In the genomic region with DNA sequence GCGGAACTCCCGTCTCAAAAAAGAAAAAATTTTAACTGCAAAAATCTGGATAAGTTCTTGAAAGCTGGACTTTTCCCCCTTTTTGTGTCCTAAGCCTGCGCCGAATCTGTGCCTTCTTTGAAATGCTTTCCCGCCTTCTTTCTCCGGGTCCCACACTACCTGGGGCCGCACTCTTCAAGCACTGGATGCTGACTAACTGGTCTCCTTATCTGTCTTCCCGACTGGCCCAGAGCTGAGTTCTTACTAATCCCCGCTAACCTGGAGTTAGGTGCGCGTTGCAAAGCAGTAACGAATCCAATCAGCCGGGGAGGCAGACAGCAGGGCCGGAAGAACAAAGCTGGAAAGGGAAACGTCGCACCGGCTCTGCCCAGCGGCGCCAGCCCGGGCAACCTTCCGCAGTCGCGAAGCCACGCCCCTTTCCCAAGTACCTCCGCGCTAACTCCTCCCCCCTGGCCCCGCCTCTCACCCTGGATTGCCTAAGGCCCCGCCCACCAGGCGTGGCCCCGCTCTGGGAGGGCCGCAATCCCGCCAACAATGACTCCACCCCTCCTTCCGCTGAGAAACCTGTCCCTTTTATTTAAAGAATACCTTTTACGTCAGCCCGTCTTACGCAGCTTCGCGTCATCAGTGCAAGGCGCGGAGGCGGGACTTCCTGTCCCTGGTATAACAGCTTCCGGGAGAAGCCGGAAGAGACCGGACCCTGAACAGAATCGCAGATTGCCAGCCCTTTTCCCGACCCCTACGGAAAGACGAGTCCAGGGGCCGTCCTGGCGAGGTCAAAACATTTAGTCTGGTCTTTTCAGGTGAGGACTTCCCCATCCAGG, we compare ENCODE assay signal across 1 cellular context.
A peak's percentile ranks its signal among the peaks of the same experiment; 100 is the strongest.
TF ChIP-seq lines count a peak whose summit lies in the region.

A gene (plus strand): TSS at position 666 of the 824 bp plus-strand sequence. CDS start 737 bp downstream, outside the sequence.

TF ChIP-seq in K562, 482 proteins besides CTCF, POLR2A, EP300 and RAD21 (continued from another document and continues in another):
- TF ChIP-seq, protein P1, sequence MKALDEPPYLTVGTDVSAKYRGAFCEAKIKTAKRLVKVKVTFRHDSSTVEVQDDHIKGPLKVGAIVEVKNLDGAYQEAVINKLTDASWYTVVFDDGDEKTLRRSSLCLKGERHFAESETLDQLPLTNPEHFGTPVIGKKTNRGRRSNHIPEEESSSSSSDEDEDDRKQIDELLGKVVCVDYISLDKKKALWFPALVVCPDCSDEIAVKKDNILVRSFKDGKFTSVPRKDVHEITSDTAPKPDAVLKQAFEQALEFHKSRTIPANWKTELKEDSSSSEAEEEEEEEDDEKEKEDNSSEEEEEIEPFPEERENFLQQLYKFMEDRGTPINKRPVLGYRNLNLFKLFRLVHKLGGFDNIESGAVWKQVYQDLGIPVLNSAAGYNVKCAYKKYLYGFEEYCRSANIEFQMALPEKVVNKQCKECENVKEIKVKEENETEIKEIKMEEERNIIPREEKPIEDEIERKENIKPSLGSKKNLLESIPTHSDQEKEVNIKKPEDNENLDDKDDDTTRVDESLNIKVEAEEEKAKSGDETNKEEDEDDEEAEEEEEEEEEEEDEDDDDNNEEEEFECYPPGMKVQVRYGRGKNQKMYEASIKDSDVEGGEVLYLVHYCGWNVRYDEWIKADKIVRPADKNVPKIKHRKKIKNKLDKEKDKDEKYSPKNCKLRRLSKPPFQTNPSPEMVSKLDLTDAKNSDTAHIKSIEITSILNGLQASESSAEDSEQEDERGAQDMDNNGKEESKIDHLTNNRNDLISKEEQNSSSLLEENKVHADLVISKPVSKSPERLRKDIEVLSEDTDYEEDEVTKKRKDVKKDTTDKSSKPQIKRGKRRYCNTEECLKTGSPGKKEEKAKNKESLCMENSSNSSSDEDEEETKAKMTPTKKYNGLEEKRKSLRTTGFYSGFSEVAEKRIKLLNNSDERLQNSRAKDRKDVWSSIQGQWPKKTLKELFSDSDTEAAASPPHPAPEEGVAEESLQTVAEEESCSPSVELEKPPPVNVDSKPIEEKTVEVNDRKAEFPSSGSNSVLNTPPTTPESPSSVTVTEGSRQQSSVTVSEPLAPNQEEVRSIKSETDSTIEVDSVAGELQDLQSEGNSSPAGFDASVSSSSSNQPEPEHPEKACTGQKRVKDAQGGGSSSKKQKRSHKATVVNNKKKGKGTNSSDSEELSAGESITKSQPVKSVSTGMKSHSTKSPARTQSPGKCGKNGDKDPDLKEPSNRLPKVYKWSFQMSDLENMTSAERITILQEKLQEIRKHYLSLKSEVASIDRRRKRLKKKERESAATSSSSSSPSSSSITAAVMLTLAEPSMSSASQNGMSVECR (CRISPR knock-in tag; IDR thresholded peaks at IDR 0.05) = 0 out of 2 replicates have a peak, but pooled peaks have one; percentile 25
- TF ChIP-seq ZNF780A (CRISPR knock-in tag; IDR thresholded peaks at IDR 0.05) (no peak), CBFB (CRISPR knock-in tag; IDR thresholded peaks at IDR 0.05) (no peak), ZNF143 (CRISPR knock-in tag; IDR thresholded peaks at IDR 0.05) (peak; percentile 63), SPI1 (IDR thresholded peaks at IDR 0.05; ENCODE audit: borderline replicate concordance, low read depth, low read length) (no peak; the same call in 1 of the 2 replicates), PHTF2 (CRISPR knock-in tag; IDR thresholded peaks at IDR 0.05) (no peak), ZNF23 (CRISPR knock-in tag; IDR thresholded peaks at IDR 0.05) (no peak), ARHGAP35 (IDR thresholded peaks at IDR 0.05; ENCODE audit: partially characterized antibody) (no peak), RBM22 (IDR thresholded peaks at IDR 0.05; ENCODE audit: low read depth, low read length, poor library complexity, severe bottlenecking) (no peak), BRD4 (IDR thresholded peaks at IDR 0.05) (no peak), ZNF79 (CRISPR knock-in tag; IDR thresholded peaks at IDR 0.05; ENCODE audit: low read depth) (no peak), MYNN (IDR thresholded peaks at IDR 0.05) (no peak), MYNN (CRISPR knock-in tag; IDR thresholded peaks at IDR 0.05) (no peak), ZNF133 (CRISPR knock-in tag; IDR thresholded peaks at IDR 0.05) (no peak), ZNF134 (CRISPR knock-in tag; conservative IDR thresholded peaks at IDR 0.05) (no peak), XRCC3 (IDR thresholded peaks at IDR 0.05) (no peak), SAFB2 (IDR thresholded peaks at IDR 0.05; ENCODE audit: borderline replicate concordance, low read depth, low read length, severe bottlenecking) (no peak), TRIM28 (IDR thresholded peaks at IDR 0.05) (no peak), LARP7 (IDR thresholded peaks at IDR 0.05) (no peak), TRIM24 (IDR thresholded peaks at IDR 0.05) (no peak), NR3C1 (CRISPR knock-in tag; IDR thresholded peaks at IDR 0.05) (no peak), RB1 (IDR thresholded peaks at IDR 0.05; ENCODE audit: low read depth) (peak; percentile 53; the same call in 1 of the 2 replicates), RCOR1 (IDR thresholded peaks at IDR 0.05; ENCODE audit: borderline replicate concordance in 1 of 2, low read depth in 2 of 2, low read length in 2 of 2) (no peak), DPF2 (IDR thresholded peaks at IDR 0.05) (peak; percentile 77), NELFE (IDR thresholded peaks at IDR 0.05; ENCODE audit: insufficient read depth, insufficient read length) (no peak), PTBP1 (IDR thresholded peaks at IDR 0.05; ENCODE audit: low read depth, low read length) (no peak), C11orf30 (IDR thresholded peaks at IDR 0.05; ENCODE audit: low read depth) (peak; percentile 80), L3MBTL2 (IDR thresholded peaks at IDR 0.05) (peak; percentile 22; the same call in 1 of the 2 replicates), ZNF311 (CRISPR knock-in tag; IDR thresholded peaks at IDR 0.05) (no peak), MCM3 (IDR thresholded peaks at IDR 0.05) (no peak), PHB (CRISPR knock-in tag; IDR thresholded peaks at IDR 0.05) (no peak), HDAC8 (tag; IDR thresholded peaks at IDR 0.05) (no peak), ZNF232 (CRISPR knock-in tag; IDR thresholded peaks at IDR 0.05) (no peak), CREB1 (IDR thresholded peaks at IDR 0.05) (peak; percentile 99), CREB1 (CRISPR knock-in tag; IDR thresholded peaks at IDR 0.05) (peak; percentile 97), ZNF830 (CRISPR knock-in tag; IDR thresholded peaks at IDR 0.05) (no peak), ZFPM2 (CRISPR knock-in tag; IDR thresholded peaks at IDR 0.05) (no peak), KAT8 (IDR thresholded peaks at IDR 0.05; ENCODE audit: low read depth) (no peak), EHMT2 (IDR thresholded peaks at IDR 0.05) (no peak), CBX1 (IDR thresholded peaks at IDR 0.05; ENCODE audit: low read depth) (0 out of 2 replicates have a peak, but pooled peaks have one; percentile 20)
- TF ChIP-seq, protein P2, sequence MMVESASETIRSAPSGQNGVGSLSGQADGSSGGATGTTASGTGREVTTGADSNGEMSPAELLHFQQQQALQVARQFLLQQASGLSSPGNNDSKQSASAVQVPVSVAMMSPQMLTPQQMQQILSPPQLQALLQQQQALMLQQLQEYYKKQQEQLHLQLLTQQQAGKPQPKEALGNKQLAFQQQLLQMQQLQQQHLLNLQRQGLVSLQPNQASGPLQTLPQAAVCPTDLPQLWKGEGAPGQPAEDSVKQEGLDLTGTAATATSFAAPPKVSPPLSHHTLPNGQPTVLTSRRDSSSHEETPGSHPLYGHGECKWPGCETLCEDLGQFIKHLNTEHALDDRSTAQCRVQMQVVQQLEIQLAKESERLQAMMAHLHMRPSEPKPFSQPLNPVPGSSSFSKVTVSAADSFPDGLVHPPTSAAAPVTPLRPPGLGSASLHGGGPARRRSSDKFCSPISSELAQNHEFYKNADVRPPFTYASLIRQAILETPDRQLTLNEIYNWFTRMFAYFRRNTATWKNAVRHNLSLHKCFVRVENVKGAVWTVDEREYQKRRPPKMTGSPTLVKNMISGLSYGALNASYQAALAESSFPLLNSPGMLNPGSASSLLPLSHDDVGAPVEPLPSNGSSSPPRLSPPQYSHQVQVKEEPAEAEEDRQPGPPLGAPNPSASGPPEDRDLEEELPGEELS (CRISPR knock-in tag; IDR thresholded peaks at IDR 0.05; ENCODE audit: borderline replicate concordance) = no peak
- TF ChIP-seq, protein P3, sequence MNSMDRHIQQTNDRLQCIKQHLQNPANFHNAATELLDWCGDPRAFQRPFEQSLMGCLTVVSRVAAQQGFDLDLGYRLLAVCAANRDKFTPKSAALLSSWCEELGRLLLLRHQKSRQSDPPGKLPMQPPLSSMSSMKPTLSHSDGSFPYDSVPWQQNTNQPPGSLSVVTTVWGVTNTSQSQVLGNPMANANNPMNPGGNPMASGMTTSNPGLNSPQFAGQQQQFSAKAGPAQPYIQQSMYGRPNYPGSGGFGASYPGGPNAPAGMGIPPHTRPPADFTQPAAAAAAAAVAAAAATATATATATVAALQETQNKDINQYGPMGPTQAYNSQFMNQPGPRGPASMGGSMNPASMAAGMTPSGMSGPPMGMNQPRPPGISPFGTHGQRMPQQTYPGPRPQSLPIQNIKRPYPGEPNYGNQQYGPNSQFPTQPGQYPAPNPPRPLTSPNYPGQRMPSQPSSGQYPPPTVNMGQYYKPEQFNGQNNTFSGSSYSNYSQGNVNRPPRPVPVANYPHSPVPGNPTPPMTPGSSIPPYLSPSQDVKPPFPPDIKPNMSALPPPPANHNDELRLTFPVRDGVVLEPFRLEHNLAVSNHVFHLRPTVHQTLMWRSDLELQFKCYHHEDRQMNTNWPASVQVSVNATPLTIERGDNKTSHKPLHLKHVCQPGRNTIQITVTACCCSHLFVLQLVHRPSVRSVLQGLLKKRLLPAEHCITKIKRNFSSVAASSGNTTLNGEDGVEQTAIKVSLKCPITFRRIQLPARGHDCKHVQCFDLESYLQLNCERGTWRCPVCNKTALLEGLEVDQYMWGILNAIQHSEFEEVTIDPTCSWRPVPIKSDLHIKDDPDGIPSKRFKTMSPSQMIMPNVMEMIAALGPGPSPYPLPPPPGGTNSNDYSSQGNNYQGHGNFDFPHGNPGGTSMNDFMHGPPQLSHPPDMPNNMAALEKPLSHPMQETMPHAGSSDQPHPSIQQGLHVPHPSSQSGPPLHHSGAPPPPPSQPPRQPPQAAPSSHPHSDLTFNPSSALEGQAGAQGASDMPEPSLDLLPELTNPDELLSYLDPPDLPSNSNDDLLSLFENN (IDR thresholded peaks at IDR 0.05; ENCODE audit: low read depth in 2 of 2, low read length in 2 of 2) = peak in 1 of 2 experiments; percentile 30; a peak in 1 of 4 replicates
- TF ChIP-seq, protein P4, sequence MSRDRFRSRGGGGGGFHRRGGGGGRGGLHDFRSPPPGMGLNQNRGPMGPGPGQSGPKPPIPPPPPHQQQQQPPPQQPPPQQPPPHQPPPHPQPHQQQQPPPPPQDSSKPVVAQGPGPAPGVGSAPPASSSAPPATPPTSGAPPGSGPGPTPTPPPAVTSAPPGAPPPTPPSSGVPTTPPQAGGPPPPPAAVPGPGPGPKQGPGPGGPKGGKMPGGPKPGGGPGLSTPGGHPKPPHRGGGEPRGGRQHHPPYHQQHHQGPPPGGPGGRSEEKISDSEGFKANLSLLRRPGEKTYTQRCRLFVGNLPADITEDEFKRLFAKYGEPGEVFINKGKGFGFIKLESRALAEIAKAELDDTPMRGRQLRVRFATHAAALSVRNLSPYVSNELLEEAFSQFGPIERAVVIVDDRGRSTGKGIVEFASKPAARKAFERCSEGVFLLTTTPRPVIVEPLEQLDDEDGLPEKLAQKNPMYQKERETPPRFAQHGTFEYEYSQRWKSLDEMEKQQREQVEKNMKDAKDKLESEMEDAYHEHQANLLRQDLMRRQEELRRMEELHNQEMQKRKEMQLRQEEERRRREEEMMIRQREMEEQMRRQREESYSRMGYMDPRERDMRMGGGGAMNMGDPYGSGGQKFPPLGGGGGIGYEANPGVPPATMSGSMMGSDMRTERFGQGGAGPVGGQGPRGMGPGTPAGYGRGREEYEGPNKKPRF (IDR thresholded peaks at IDR 0.05; ENCODE audit: low read depth, low read length) = no peak
- TF ChIP-seq, protein P5, sequence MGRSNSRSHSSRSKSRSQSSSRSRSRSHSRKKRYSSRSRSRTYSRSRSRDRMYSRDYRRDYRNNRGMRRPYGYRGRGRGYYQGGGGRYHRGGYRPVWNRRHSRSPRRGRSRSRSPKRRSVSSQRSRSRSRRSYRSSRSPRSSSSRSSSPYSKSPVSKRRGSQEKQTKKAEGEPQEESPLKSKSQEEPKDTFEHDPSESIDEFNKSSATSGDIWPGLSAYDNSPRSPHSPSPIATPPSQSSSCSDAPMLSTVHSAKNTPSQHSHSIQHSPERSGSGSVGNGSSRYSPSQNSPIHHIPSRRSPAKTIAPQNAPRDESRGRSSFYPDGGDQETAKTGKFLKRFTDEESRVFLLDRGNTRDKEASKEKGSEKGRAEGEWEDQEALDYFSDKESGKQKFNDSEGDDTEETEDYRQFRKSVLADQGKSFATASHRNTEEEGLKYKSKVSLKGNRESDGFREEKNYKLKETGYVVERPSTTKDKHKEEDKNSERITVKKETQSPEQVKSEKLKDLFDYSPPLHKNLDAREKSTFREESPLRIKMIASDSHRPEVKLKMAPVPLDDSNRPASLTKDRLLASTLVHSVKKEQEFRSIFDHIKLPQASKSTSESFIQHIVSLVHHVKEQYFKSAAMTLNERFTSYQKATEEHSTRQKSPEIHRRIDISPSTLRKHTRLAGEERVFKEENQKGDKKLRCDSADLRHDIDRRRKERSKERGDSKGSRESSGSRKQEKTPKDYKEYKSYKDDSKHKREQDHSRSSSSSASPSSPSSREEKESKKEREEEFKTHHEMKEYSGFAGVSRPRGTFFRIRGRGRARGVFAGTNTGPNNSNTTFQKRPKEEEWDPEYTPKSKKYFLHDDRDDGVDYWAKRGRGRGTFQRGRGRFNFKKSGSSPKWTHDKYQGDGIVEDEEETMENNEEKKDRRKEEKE (IDR thresholded peaks at IDR 0.05; ENCODE audit: borderline replicate concordance in 1 of 2, control insufficient read depth in 1 of 2, low read depth in 2 of 2, low read length in 1 of 2) = no peak
- TF ChIP-seq, protein P6, sequence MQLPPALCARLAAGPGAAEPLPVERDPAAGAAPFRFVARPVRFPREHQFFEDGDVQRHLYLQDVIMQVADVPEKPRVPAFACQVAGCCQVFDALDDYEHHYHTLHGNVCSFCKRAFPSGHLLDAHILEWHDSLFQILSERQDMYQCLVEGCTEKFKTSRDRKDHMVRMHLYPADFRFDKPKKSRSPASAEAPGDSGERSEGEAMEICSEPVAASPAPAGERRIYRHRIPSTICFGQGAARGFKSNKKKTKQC (CRISPR knock-in tag; IDR thresholded peaks at IDR 0.05) = no peak
- TF ChIP-seq, protein P7, sequence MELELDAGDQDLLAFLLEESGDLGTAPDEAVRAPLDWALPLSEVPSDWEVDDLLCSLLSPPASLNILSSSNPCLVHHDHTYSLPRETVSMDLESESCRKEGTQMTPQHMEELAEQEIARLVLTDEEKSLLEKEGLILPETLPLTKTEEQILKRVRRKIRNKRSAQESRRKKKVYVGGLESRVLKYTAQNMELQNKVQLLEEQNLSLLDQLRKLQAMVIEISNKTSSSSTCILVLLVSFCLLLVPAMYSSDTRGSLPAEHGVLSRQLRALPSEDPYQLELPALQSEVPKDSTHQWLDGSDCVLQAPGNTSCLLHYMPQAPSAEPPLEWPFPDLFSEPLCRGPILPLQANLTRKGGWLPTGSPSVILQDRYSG (tag; conservative IDR thresholded peaks at IDR 0.05; ENCODE audit: low read depth) = no peak
- TF ChIP-seq, protein P8, sequence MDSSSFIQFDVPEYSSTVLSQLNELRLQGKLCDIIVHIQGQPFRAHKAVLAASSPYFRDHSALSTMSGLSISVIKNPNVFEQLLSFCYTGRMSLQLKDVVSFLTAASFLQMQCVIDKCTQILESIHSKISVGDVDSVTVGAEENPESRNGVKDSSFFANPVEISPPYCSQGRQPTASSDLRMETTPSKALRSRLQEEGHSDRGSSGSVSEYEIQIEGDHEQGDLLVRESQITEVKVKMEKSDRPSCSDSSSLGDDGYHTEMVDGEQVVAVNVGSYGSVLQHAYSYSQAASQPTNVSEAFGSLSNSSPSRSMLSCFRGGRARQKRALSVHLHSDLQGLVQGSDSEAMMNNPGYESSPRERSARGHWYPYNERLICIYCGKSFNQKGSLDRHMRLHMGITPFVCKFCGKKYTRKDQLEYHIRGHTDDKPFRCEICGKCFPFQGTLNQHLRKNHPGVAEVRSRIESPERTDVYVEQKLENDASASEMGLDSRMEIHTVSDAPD (CRISPR knock-in tag; IDR thresholded peaks at IDR 0.05) = no peak
